ENCODE assay signal across 24 cellular contexts in the genomic region with DNA sequence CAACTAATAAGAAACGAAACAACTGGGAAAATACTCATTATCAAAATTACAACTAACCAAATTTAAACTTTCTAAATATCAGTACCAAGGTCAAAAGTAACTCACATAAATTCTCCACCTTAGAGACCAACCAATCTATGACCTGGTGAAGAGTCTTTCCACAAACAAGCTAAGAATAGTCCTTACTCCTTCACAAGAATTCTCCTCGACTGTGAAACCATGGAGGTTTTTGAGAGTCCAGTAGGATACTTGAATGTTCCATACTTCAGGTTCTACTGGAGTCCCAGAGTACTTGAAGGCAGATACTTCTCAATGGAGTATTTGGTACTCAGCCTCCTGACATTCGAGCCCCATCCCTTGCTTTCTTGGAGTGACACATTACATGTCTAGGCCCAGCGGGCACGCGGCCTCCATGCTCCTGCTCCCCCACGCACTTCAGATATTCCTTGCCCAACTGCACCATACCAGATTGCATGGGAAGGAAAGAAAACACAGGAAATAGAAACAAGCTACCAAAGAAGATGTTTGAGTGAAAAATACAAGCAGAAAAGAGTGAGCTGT.
DNase-seq lines count a peak whose midpoint lies in the region; ATAC-seq and TF ChIP-seq lines count a peak whose summit lies in the region.
"Had no signal": no experiment of that assay in that cellular context is flagged by ENCODE, and none has a peak within 500 bp of the region (broad histone marks: within the 10 kb centered on the region; RNA-seq: fewer than 3 reads in every experiment).

No MANE protein-coding gene starts in this region.

- H3K4me1 ChIP-seq in DOHH2 (ENCODE audit: control insufficient read depth, low read length) = peaks cover 88% of the 10 kb centered on the region
- peaks cover 4% of the 10 kb centered on the region for H3K4me1 ChIP-seq in mesenchymal stem cell (ENCODE audit: control insufficient read depth, insufficient read depth, low read depth, low read length)
- peaks cover 12% of the 10 kb centered on the region for H3K4me1 ChIP-seq in upper lobe of right lung
- no peaks in the 10 kb centered on the region for H3K4me1 ChIP-seq in colonic mucosa
- H3K4me1 ChIP-seq in heart left ventricle = peaks cover 0 to 6% (median 0%) of the 10 kb centered on the region in 12 donors
- H3K4me1 ChIP-seq: Caco-2 had no signal

- ATAC-seq in T-helper 17 cell = no peak
- ATAC-seq in upper lobe of right lung = peak; percentile 75
- ATAC-seq in sciatic nerve = no peak
- ATAC-seq in heart left ventricle = no peak
- ATAC-seq: A549, K562, Right ventricle myocardium inferior had no signal

- 97% methylated on average over 6 of the region's 7 CpGs for WGBS in mesenchymal stem cell
- 86 to 95% (median 91%) methylated on average over 7 of the region's 7 CpGs for whole genome bisulfite sequencing in heart left ventricle, 4 donors

- no peak overlapping the region for H3K23ac ChIP-seq in mesenchymal stem cell (ENCODE audit: low read length in 2 of 2)

- H3K36me3 ChIP-seq in DOHH2 (ENCODE audit: control insufficient read depth, low read length) = peaks cover 6% of the 10 kb centered on the region
- peaks cover 2 to 17% of the 10 kb centered on the region in 2 experiments for H3K36me3 ChIP-seq in mesenchymal stem cell (ENCODE audit: control insufficient read depth in 1 of 2, insufficient read depth in 2 of 2, low read depth in 1 of 2, low read length in 2 of 2)
- no peaks in the 10 kb centered on the region for H3K36me3 ChIP-seq in upper lobe of right lung
- H3K36me3 ChIP-seq in colonic mucosa = no peaks in the 10 kb centered on the region
- H3K36me3 ChIP-seq in heart left ventricle = no peaks in the 10 kb centered on the region

- H3K9ac ChIP-seq in mesenchymal stem cell (ENCODE audit: low read length) (no peak overlapping the region), colonic mucosa (ENCODE audit: low read depth in 2 of 2, low read length in 2 of 2) (no peak overlapping the region)

- peaks cover 31% of the 10 kb centered on the region for H3K79me1 ChIP-seq in mesenchymal stem cell (replicated peaks; ENCODE audit: low read length, poor library complexity, severe bottlenecking)

- H3F3A ChIP-seq in DOHH2 (ENCODE audit: control insufficient read depth, insufficient read depth) = peaks cover 33% of the 10 kb centered on the region

- H3K27me3 ChIP-seq in DOHH2 (ENCODE audit: control insufficient read depth, low read length) (no peaks in the 10 kb centered on the region), mesenchymal stem cell (ENCODE audit: control insufficient read depth in 1 of 2, insufficient read depth in 1 of 2, low read length in 2 of 2) (no peaks in the 10 kb centered on the region), upper lobe of right lung (no peaks in the 10 kb centered on the region), colonic mucosa (no peaks in the 10 kb centered on the region), heart left ventricle (no peaks in the 10 kb centered on the region)

- no peak overlapping the region for H2AFZ ChIP-seq in mesenchymal stem cell (ENCODE audit: low read depth, low read length)

- no peak overlapping the region for H3K4me3 Mint-ChIP-seq in T-helper 17 cell
- H3K4me3 Mint-ChIP-seq: CD4-positive, alpha-beta memory T cell; HFFc6 had no signal

- TF ChIP-seq POLR2A in heart left ventricle (IDR thresholded peaks at IDR 0.05) = no peak

- DNase-seq in T-helper 17 cell = no peak
- no peak for DNase-seq in mesenchymal stem cell
- peak; percentile 70 for DNase-seq in upper lobe of right lung
- no peak for DNase-seq in colonic mucosa
- DNase-seq in sciatic nerve (ENCODE audit: low spot score) = no peak
- no peak for DNase-seq in heart left ventricle
- DNase-seq: Caco-2; CD4-positive, alpha-beta memory T cell; DMS 273 treated with DMSO at 0.1 percent for 48 hours; DMS79 treated with DMSO at 0.1 percent for 48 hours; H7; HFFc6; NCI-H1092; NCI-H1436; NCI-H2029; NCI-H2171; NCI-H345; NCI-H524; NCI-H82; OCI-M1 had no signal

- H3K79me2 ChIP-seq in DOHH2 (ENCODE audit: control insufficient read depth, low read length) = peaks cover 10% of the 10 kb centered on the region

- no peaks in the 10 kb centered on the region for H3K9me2 ChIP-seq in DOHH2 (replicated peaks; ENCODE audit: control insufficient read depth, low read length)

- TF ChIP-seq CTCF in DOHH2 (IDR thresholded peaks at IDR 0.05; ENCODE audit: low read depth, low read length, poor library complexity, severe bottlenecking) (no peak), upper lobe of right lung (IDR thresholded peaks at IDR 0.05) (no peak), colonic mucosa (IDR thresholded peaks at IDR 0.05) (no peak), heart left ventricle (IDR thresholded peaks at IDR 0.05) (no peak)

- H2AK5ac ChIP-seq in mesenchymal stem cell (ENCODE audit: low read length, severe bottlenecking) = no peak overlapping the region

- H4K91ac ChIP-seq in mesenchymal stem cell (ENCODE audit: low read length) = peak overlapping the region; percentile 80

- H3K14ac ChIP-seq in mesenchymal stem cell (ENCODE audit: low read length in 2 of 2) = no peak overlapping the region

- peak overlapping the region; percentile 32 for H3K27ac Mint-ChIP-seq in T-helper 17 cell
- H3K27ac Mint-ChIP-seq: HFFc6 had no signal

- peak overlapping the region; percentile 73 for H2BK120ac ChIP-seq in mesenchymal stem cell (ENCODE audit: low read depth, low read length)

- H3K9me3 ChIP-seq in DOHH2 (ENCODE audit: control insufficient read depth, insufficient read depth, low read length) = no peaks in the 10 kb centered on the region
- H3K9me3 ChIP-seq in T-helper 17 cell (ENCODE audit: control insufficient read depth, low read length, poor library complexity, severe bottlenecking) = no peaks in the 10 kb centered on the region
- H3K9me3 ChIP-seq in mesenchymal stem cell (ENCODE audit: control insufficient read depth, low read length) = no peaks in the 10 kb centered on the region
- H3K9me3 ChIP-seq in upper lobe of right lung = no peaks in the 10 kb centered on the region
- H3K9me3 ChIP-seq in colonic mucosa = no peaks in the 10 kb centered on the region
- H3K9me3 ChIP-seq in heart left ventricle = no peaks in the 10 kb centered on the region
- H3K9me3 ChIP-seq: A549, Caco-2 had no signal

- H2BK15ac ChIP-seq in mesenchymal stem cell (ENCODE audit: low read depth, poor library complexity, severe bottlenecking) = no peak overlapping the region

- H3K18ac ChIP-seq in mesenchymal stem cell (ENCODE audit: low read depth in 1 of 2, low read length in 2 of 2) = peak overlapping the region; percentile 46 to 64

- H3K36me3 Mint-ChIP-seq in T-helper 17 cell (ENCODE audit: low read depth) = no peaks in the 10 kb centered on the region

- no peaks in the 10 kb centered on the region for H4K20me1 ChIP-seq in DOHH2 (ENCODE audit: control insufficient read depth, insufficient read depth, low read depth, low read length)

- no peak overlapping the region for H3K4ac ChIP-seq in mesenchymal stem cell (ENCODE audit: low read depth in 1 of 2, low read length in 2 of 2)

- peak overlapping the region; percentile 83 for H3K27ac ChIP-seq in DOHH2 (ENCODE audit: low read depth, low read length)
- no peak overlapping the region for H3K27ac ChIP-seq in mesenchymal stem cell (ENCODE audit: low read length, poor library complexity, severe bottlenecking)
- H3K27ac ChIP-seq in upper lobe of right lung = no peak overlapping the region
- no peak overlapping the region for H3K27ac ChIP-seq in colonic mucosa
- H3K27ac ChIP-seq in heart left ventricle = no peak overlapping the region

- H3K4me2 ChIP-seq in DOHH2 (ENCODE audit: low read length) = peak overlapping the region; percentile 72; the same call in 1 of the 2 replicates
- no peak overlapping the region for H3K4me2 ChIP-seq in mesenchymal stem cell (ENCODE audit: low read length, poor library complexity, severe bottlenecking)
- H3K4me2 ChIP-seq: A549 had no signal

- H2BK12ac ChIP-seq in mesenchymal stem cell (ENCODE audit: low read length in 2 of 2) = peak overlapping the region; percentile 94 to 100

- peaks cover 7% of the 10 kb centered on the region for H3K4me1 Mint-ChIP-seq in T-helper 17 cell

- intact Hi-C loops in upper lobe of right lung (cut with DNase I) = no loop called here
- intact Hi-C loops in colonic mucosa (cut with DNase I) = no loop called here
- intact Hi-C loops in sciatic nerve (cut with DNase I) = no loop called here
- intact Hi-C loops in heart left ventricle (cut with DNase I) = no loop called here

- H3K4me3 ChIP-seq in DOHH2 (ENCODE audit: low read length) (no peak overlapping the region), mesenchymal stem cell (ENCODE audit: insufficient read depth in 1 of 2, low read depth in 1 of 2, low read length in 2 of 2) (no peak overlapping the region), upper lobe of right lung (no peak overlapping the region), colonic mucosa (no peak overlapping the region), heart left ventricle (no peak overlapping the region)
- H3K4me3 ChIP-seq: A549, K562 had no signal

- H4K8ac ChIP-seq in mesenchymal stem cell (ENCODE audit: low read length) = no peak overlapping the region

- H3K27me3 Mint-ChIP-seq in T-helper 17 cell = no peaks in the 10 kb centered on the region
- H3K27me3 Mint-ChIP-seq: CD4-positive, alpha-beta memory T cell had no signal

- no peak overlapping the region for H2BK5ac ChIP-seq in mesenchymal stem cell (ENCODE audit: low read depth, low read length, poor library complexity, severe bottlenecking)
